In genomic region chr6:52689857-52690256, GRCh38 we compare ENCODE assay signal across 28 cellular contexts.
"Had no signal": no experiment of that assay in that cellular context is flagged by ENCODE, and none has a peak within 500 bp of the region (broad histone marks: within the 10 kb centered on the region; RNA-seq: fewer than 3 reads in every experiment).

No MANE protein-coding gene starts in this region.

- H3K27ac Mint-ChIP-seq: dendritic cell treated with granulocyte-macrophage colony-stimulating factor and Interleukin-4, amounts not matched to agents 40 ng/mL and 50 ng/mL, for 4 days; effector memory CD8-positive, alpha-beta T cell; endodermal cell; mesothelial cell of epicardium; naive B cell; naive thymus-derived CD8-positive, alpha-beta T cell had no signal

- FAIRE-seq: endometrium, islet of Langerhans, keratinocyte had no signal

- H3K4me1 ChIP-seq: gastrocnemius medialis, heart right ventricle, left lung, lower lobe of right lung had no signal

- H3K27ac ChIP-seq: epithelial cell of prostate, esophagus squamous epithelium, gastrocnemius medialis, heart right ventricle, left lung, lower lobe of right lung had no signal

- ATAC-seq: effector memory CD8-positive, alpha-beta T cell; esophagus mucosa; gastrocnemius medialis; heart right ventricle; left cardiac atrium; left lung; left ventricle myocardium superior; lower lobe of right lung; mucosa of descending colon; naive thymus-derived CD8-positive, alpha-beta T cell had no signal

- DNase-seq: cortex of kidney; effector CD8-positive, alpha-beta T cell; effector memory CD8-positive, alpha-beta T cell; endodermal cell; erythroblast; esophagus squamous epithelium; foreskin fibroblast; foreskin melanocyte; gastrocnemius medialis; glutamatergic neuron; head of caudate nucleus; heart right ventricle; hippocampal formation; left cardiac atrium; left lung; left ventricle myocardium superior; lower lobe of right lung; mesenchymal stem cell; mucosa of descending colon; naive B cell; naive thymus-derived CD8-positive, alpha-beta T cell had no signal

- H3K9me3 Mint-ChIP-seq: effector memory CD8-positive, alpha-beta T cell; endodermal cell; naive B cell; naive thymus-derived CD8-positive, alpha-beta T cell had no signal

- H3K36me3 ChIP-seq: gastrocnemius medialis, left lung had no signal

- H3K4me3 Mint-ChIP-seq: dendritic cell treated with granulocyte-macrophage colony-stimulating factor and Interleukin-4, amounts not matched to agents 40 ng/mL and 50 ng/mL, for 4 days; effector memory CD8-positive, alpha-beta T cell; endodermal cell; mesothelial cell of epicardium; naive B cell; naive thymus-derived CD8-positive, alpha-beta T cell had no signal

- H3K4me3 ChIP-seq: esophagus squamous epithelium, gastrocnemius medialis, heart right ventricle, left lung, lower lobe of right lung, mucosa of descending colon had no signal

- H3K27me3 Mint-ChIP-seq: effector memory CD8-positive, alpha-beta T cell; naive B cell; naive thymus-derived CD8-positive, alpha-beta T cell had no signal

- H3K9me3 ChIP-seq: esophagus squamous epithelium, gastrocnemius medialis, heart right ventricle, left lung, lower lobe of right lung, mucosa of descending colon had no signal

- H3K4me1 Mint-ChIP-seq: mesothelial cell of epicardium had no signal

- H3K27me3 ChIP-seq: esophagus squamous epithelium, gastrocnemius medialis, left lung had no signal
